8 cellular contexts compared by ENCODE assay signal in the genomic region with DNA sequence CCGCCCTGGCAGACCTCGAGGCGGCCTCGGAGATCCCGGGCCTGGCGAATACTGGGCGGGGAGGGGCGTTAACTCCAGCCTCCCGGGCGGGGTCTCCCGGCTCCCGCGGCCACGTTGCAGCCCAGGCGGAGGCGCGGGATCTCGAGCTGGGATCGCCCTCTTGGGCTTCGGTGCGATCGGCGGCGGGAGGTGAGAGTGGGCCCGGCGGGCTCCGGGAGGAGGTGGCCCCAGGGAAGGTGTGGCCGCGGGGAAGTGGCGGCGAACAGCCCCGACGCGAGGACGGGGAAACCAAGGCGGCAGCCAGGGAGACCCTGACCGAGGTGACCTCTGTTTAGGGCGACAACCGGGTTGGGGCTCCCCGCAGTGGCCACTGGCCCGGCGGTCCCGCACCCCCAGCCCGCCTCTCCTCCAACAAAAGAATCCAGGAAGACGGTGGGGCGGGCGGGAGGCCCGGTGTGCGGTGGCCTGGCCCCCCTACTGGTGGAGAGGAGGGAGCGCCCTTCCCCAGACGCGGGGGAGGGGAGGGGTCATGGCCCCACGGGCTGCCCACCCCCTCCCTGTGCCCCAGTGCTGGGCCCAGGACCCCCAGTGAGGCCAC. TPM values are rescaled to one million over a fixed set of nuclear protein-coding genes. Genes with fewer than 3 reads are reported as not detected.
DNase-seq lines count a peak whose midpoint lies in the region; ATAC-seq and TF ChIP-seq lines count a peak whose summit lies in the region.

A gene with protein sequence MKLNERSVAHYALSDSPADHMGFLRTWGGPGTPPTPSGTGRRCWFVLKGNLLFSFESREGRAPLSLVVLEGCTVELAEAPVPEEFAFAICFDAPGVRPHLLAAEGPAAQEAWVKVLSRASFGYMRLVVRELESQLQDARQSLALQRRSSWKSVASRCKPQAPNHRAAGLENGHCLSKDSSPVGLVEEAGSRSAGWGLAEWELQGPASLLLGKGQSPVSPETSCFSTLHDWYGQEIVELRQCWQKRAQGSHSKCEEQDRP (plus strand): TSS at position 96 of the 598 bp plus-strand sequence. CDS start 3,046 bp downstream, outside the sequence.

- POLR2A ChIA-PET in BJ (lab: Charles Lee), result no interaction called here

- DNase-seq in BJ (ENCODE audit: low read depth) (no peak), NOMO-1 treated with DMSO at 0.1 percent for 48 hours (lab: John Stamatoyannopoulos, UW; ENCODE audit: unreplicated experiment) (peak; percentile 43), adrenal gland (peak in 4 of 7 donors; percentile 34 to 57 (median 36)), spleen (peak; percentile 87), NCI-H2227 (lab: John Stamatoyannopoulos, UW; ENCODE audit: unreplicated experiment) (no peak), SW480 (ENCODE audit: low spot score) (no peak)

- H3K27ac ChIP-seq in adrenal gland, result peak within 1 kb of the TSS in 4 of 5 donors; percentile 55 to 90 (median 72)
- H3K27ac ChIP-seq in spleen, result peak within 1 kb of the TSS; percentile 38 to 92 (median 86)

- H3K4me1 ChIP-seq in adrenal gland (replicated peaks in 1 of 2) (peaks cover 14 to 37% of the 10 kb centered on the region in 2 donors), spleen (peaks cover 26 to 85% (median 63%) of the 10 kb centered on the region in 6 donors)

- ATAC-seq in HG02678 (IDR thresholded peaks at IDR 0.05; ENCODE audit: unreplicated experiment), result no peak

- H3K4me3 ChIP-seq in BJ (ENCODE audit: low read depth, low read length) (peak within 1 kb of the TSS; percentile 82), adrenal gland (peak within 1 kb of the TSS in 2 of 4 donors; percentile 38 to 74), iPS-11a (ENCODE audit: low read depth, low read length) (peak within 1 kb of the TSS; percentile 20), spleen (peak within 1 kb of the TSS; percentile 34 to 70 (median 48))

- WGBS in adrenal gland, 4 donors, result 1 to 6% methylated on average over 50 to 53 of the region's 53 CpGs; no CpG with 5 or more reads in 2 of the 4 donors
- WGBS in spleen, 5 donors, result 0 to 2% (median 1%) methylated on average over 45 to 53 of the region's 53 CpGs

- intact Hi-C loops in adrenal gland (cut with DNase I), result loop anchor here in 1 of 2 donors (5.0 kb wide), 1 partner anchor 387 kb away; a partner anchor contains a TSS
- intact Hi-C loops in spleen (cut with DNase I; ENCODE audit: low total_unique reads), result no loop called here

- TF ChIP-seq CTCF in BJ (IDR thresholded peaks at IDR 0.05; ENCODE audit: insufficient read depth, low read depth, low read length) (peak; percentile 62), adrenal gland (IDR thresholded peaks at IDR 0.05) (peak in 5 of 6 experiments; percentile 10 to 47 (median 38)), spleen (IDR thresholded peaks at IDR 0.05 in 8 of 11, conservative IDR thresholded peaks at IDR 0.05 in 3 of 11) (peak; percentile 19 to 72 (median 45))

- H3K27me3 ChIP-seq in BJ (ENCODE audit: control insufficient read depth, insufficient read depth, low read length) (no peaks in the 10 kb centered on the region), adrenal gland (no peaks in the 10 kb centered on the region), spleen (replicated peaks in 1 of 7) (no peaks in the 10 kb centered on the region)

- peaks cover 12% of the 10 kb centered on the region for H3K36me3 ChIP-seq in BJ (ENCODE audit: control insufficient read depth, insufficient read depth, low read length)
- H3K36me3 ChIP-seq in adrenal gland (replicated peaks in 1 of 2), result no peaks in the 10 kb centered on the region
- H3K36me3 ChIP-seq in spleen, result peaks cover 0 to 22% (median 0%) of the 10 kb centered on the region in 6 donors

- CTCF ChIA-PET in BJ (lab: Yijun Ruan, JAX), result interaction anchor here (0.6 to 1.8 kb wide), 3 partner anchors 13 to 243 kb away, joined by 3 to 4 read pairs (median 4); no protein-coding TSS in a partner anchor

- TF ChIP-seq POLR2A in adrenal gland (IDR thresholded peaks at IDR 0.05), result no peak
- TF ChIP-seq POLR2A in spleen (IDR thresholded peaks at IDR 0.05), result no peak

- no peaks in the 10 kb centered on the region for H3K9me3 ChIP-seq in adrenal gland (replicated peaks in 1 of 3)
- H3K9me3 ChIP-seq in spleen, result no peaks in the 10 kb centered on the region

RNA-seq across cellular contexts. Expression of the gene that starts here (rescaled TPM):
- polyA plus RNA-seq in BJ (2011; rRNA removed) (20.1 and 27.4 TPM in 2 replicates), adrenal gland (1 to 10 TPM; 2.5 to 7.7 (median 6.3) TPM), spleen (1 to 10 TPM; 3.1 to 5.5 (median 4.3) TPM)
- polyA minus RNA-seq in BJ (2011; rRNA and poly(A)+ RNA removed), result 7.4 and 10.4 TPM in 2 replicates
- total RNA-seq in adrenal gland (10 to 100 TPM in 2 of 8 donors, 1 to 10 TPM in 6; 4.3 to 14.3 (median 7.1) TPM), spleen (10 to 100 TPM in 3 of 7 donors, 1 to 10 TPM in 4; 6.8 to 11.5 (median 9.6) TPM)

Comparison
In these comparisons a context has a peak if more than half of its experiments do, and no peak if none do; other contexts are left out.
1. DNase-seq: peak in NOMO-1 treated with DMSO at 0.1 percent for 48 hours (single experiment), adrenal gland (4 of 7) and spleen (single experiment); none in BJ (single experiment), NCI-H2227 (single experiment) and SW480 (single experiment).
2. Peak in every context shown above with its lines, with median percentiles within 50 percentile points of each other: CTCF ChIP-seq.